Comparison of ENCODE assay signal across 8 cellular contexts in the genomic region with DNA sequence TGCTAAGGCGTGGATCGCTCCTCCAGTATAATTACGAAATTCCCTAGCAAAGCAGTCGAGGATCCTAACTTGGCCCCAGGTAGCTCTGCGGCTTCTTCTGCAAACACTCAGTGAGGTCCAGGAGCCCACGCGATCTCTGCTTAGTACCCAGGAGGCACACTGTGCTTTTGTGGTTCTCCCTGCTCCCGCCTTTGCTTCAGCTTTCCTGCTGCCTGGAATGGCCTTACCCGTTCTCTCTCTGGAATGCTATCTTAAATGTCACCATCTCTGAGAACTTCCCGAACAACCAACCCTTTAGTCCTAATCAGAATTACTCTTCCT. TPM values are rescaled to one million over a fixed set of nuclear protein-coding genes. Genes with fewer than 3 reads are reported as not detected.
DNase-seq lines count a peak whose midpoint lies in the region; ATAC-seq and TF ChIP-seq lines count a peak whose summit lies in the region.

No MANE protein-coding gene starts in this region.

- no peak for ATAC-seq in natural killer cell
- no peak for ATAC-seq in GM19397 (IDR thresholded peaks at IDR 0.05; ENCODE audit: unreplicated experiment)
- no peak for ATAC-seq in HG02884 (IDR thresholded peaks at IDR 0.05; ENCODE audit: unreplicated experiment)

- H3K4me3 Mint-ChIP-seq in HFFc6: peak overlapping the region; percentile 99
- H3K4me3 Mint-ChIP-seq in natural killer cell: peak overlapping the region; percentile 99

- no peaks in the 10 kb centered on the region for H3K9me3 Mint-ChIP-seq in HFFc6
- no peaks in the 10 kb centered on the region for H3K9me3 Mint-ChIP-seq in natural killer cell

- H3K36me3 Mint-ChIP-seq in HFFc6 (ENCODE audit: low read depth) (no peaks in the 10 kb centered on the region), natural killer cell (no peaks in the 10 kb centered on the region)

- peaks cover 49% of the 10 kb centered on the region for H3K4me1 Mint-ChIP-seq in HFFc6 (ENCODE audit: low read depth)
- H3K4me1 Mint-ChIP-seq in natural killer cell: peaks cover 44 to 47% of the 10 kb centered on the region in 2 donors

- H3K27me3 Mint-ChIP-seq in HFFc6 (ENCODE audit: insufficient read depth): peaks cover 6% of the 10 kb centered on the region
- no peaks in the 10 kb centered on the region for H3K27me3 Mint-ChIP-seq in natural killer cell (ENCODE audit: low read depth in 2 of 2)

- intact Hi-C loops in natural killer cell (cut with micrococcal nuclease): loop anchor here (1.0 to 2.0 kb wide), 3 partner anchors 71 to 1042 kb away; no protein-coding TSS in a partner anchor

- peak; percentile 19 for DNase-seq in GM10266 (ENCODE audit: extremely low spot score)
- no peak for DNase-seq in HFFc6
- peak; percentile 42 for DNase-seq in SHP77 treated with DMSO at 0.1 percent for 48 hours (lab: John Stamatoyannopoulos, UW)
- no peak for DNase-seq in epithelial cell of esophagus (ENCODE audit: low read depth)
- DNase-seq in natural killer cell: no peak
- DNase-seq in LoVo (ENCODE audit: low spot score): no peak

- H3K27ac Mint-ChIP-seq in HFFc6 (peak overlapping the region; percentile 97), natural killer cell (peak overlapping the region; percentile 95 to 99)

- no peak for TF ChIP-seq CTCF in GM10266 (IDR thresholded peaks at IDR 0.05; ENCODE audit: control insufficient read depth, insufficient read depth, low read depth, missing control alignments)
- TF ChIP-seq CTCF in HFFc6 (IDR thresholded peaks at IDR 0.05): no peak
- TF ChIP-seq CTCF in epithelial cell of esophagus (IDR thresholded peaks at IDR 0.05; ENCODE audit: insufficient read depth, low read depth, low read length, missing control alignments): no peak
- TF ChIP-seq CTCF in natural killer cell (IDR thresholded peaks at IDR 0.05): no peak

- H3K4me3 ChIP-seq in epithelial cell of esophagus (ENCODE audit: low read length): peak overlapping the region; percentile 100

RNA-seq across cellular contexts. Expression of a gene that starts 0.6 kb away (rescaled TPM):
- 10 to 100 TPM; 13.5 to 16.5 (median 14.6) TPM for total RNA-seq in HFFc6 (2021; fragmentation: NEBNext Ultra II Directional; extraction: Animal tissue kit (Norgen Biotek cat#: 25700))
- total RNA-seq in natural killer cell: 10 to 100 TPM; 24.5 to 30.6 (median 27.4) TPM

RNA-seq across cellular contexts. Expression of a gene that starts 0.9 kb away (rescaled TPM):
- total RNA-seq in HFFc6 (2021; fragmentation: NEBNext Ultra II Directional; extraction: Animal tissue kit (Norgen Biotek cat#: 25700)): 10 to 100 TPM; 22.7 to 30.5 (median 27.0) TPM
- 10 to 100 TPM; 14.2 to 15.4 (median 15.1) TPM for total RNA-seq in natural killer cell

Comparison
In these comparisons a context has a peak if more than half of its experiments do, and no peak if none do; other contexts are left out.
1. DNase-seq: peak in GM10266 (single experiment) and SHP77 treated with DMSO at 0.1 percent for 48 hours (single experiment); none in HFFc6 (single experiment), epithelial cell of esophagus (single experiment), natural killer cell (single experiment) and LoVo (single experiment).